Comparison of ENCODE assay signal across 1 cellular context in the genomic region with DNA sequence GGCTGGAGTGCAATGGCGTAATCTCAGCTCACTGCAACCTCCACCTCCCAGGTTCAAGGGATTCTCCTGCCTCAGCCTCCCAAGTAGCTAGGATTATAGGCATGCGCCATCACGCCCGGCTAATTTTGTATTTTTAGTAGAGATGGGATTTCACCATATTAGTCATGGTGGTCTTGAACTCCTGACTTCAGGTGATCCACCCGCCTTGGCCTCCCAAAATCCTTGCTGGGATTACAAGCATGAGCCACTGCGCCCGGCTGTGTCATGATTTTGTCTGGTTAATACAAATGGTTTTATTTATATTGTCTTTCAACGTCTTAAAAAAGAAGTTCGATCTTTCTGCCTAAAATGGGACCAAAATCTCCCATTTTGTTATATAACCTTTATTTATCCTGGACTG. TPM values are rescaled to one million over a fixed set of nuclear protein-coding genes. Genes with fewer than 3 reads are reported as not detected.
"Had no signal": no experiment of that assay in that cellular context is flagged by ENCODE, and none has a peak within 500 bp of the region (broad histone marks: within the 10 kb centered on the region; RNA-seq: fewer than 3 reads in every experiment).

No MANE protein-coding gene starts in this region.

RNA-seq across cellular contexts. Expression of a gene that starts 19.2 kb away (rescaled TPM):
- total RNA-seq: OCI-LY7 had no signal
